In genomic region chr14:104177411-104177810, GRCh38 we compare ENCODE assay signal across 2 cellular contexts.
TF ChIP-seq lines count a peak whose summit lies in the region.

No MANE protein-coding gene starts in this region.

TF ChIP-seq in HepG2, 621 proteins besides CTCF, POLR2A, EP300 and RAD21 (continued from another document):
- no peak for TF ChIP-seq ZNF782 (CRISPR knock-in tag; IDR thresholded peaks at IDR 0.05; ENCODE audit: borderline replicate concordance)

TF ChIP-seq in WTC11, 78 proteins besides CTCF, POLR2A, EP300 and RAD21 (continued from another document):
- TF ChIP-seq ATF6 (CRISPR knock-in tag; IDR thresholded peaks at IDR 0.05) = no peak
- TF ChIP-seq ATF2 (CRISPR knock-in tag; IDR thresholded peaks at IDR 0.05; ENCODE audit: borderline replicate concordance, low read depth) = no peak
- TF ChIP-seq IRF1 (CRISPR knock-in tag; IDR thresholded peaks at IDR 0.05) = no peak
- TF ChIP-seq CREM (CRISPR knock-in tag; IDR thresholded peaks at IDR 0.05) = no peak
- no peak for TF ChIP-seq OVOL2 (CRISPR knock-in tag; IDR thresholded peaks at IDR 0.05; ENCODE audit: borderline replicate concordance)
- TF ChIP-seq ZNF671 (CRISPR knock-in tag; IDR thresholded peaks at IDR 0.05) = no peak
- TF ChIP-seq PREB (CRISPR knock-in tag; IDR thresholded peaks at IDR 0.05; ENCODE audit: borderline replicate concordance) = no peak
